8 cellular contexts compared by ENCODE assay signal in genomic region chrX:48002929-48003328, GRCh38. TPM values are rescaled to one million over a fixed set of nuclear protein-coding genes. Genes with fewer than 3 reads are reported as not detected.
DNase-seq lines count a peak whose midpoint lies in the region; ATAC-seq and TF ChIP-seq lines count a peak whose summit lies in the region.
"Had no signal": no experiment of that assay in that cellular context is flagged by ENCODE, and none has a peak within 500 bp of the region (broad histone marks: within the 10 kb centered on the region; RNA-seq: fewer than 3 reads in every experiment).

No MANE protein-coding gene starts in this region.

- intact Hi-C loops in HCT116 (cut with micrococcal nuclease), result no loop called here

- no peak for TF ChIP-seq RAD21 in HCT116 (IDR thresholded peaks at IDR 0.05; ENCODE audit: low read depth)

- no peak overlapping the region for H3K18ac ChIP-seq in trophoblast cell (ENCODE audit: low read length)

- H3K4me1 ChIP-seq in HCT116 (ENCODE audit: control insufficient read depth in 1 of 2, insufficient read depth in 2 of 2, low read length in 2 of 2) (no peaks in the 10 kb centered on the region), smooth muscle cell (ENCODE audit: low read depth) (no peaks in the 10 kb centered on the region), trophoblast cell (ENCODE audit: control insufficient read depth in 1 of 2, insufficient read depth in 2 of 2, low read length in 2 of 2) (no peaks in the 10 kb centered on the region)

- RAD21 ChIA-PET in HCT116 (lab: Charles Lee; ENCODE audit: low non-redundant PET in 1 of 2, low total read pairs in 2 of 2, uncharacterized antibody in 2 of 2, unreplicated experiment in 2 of 2), result no interaction called here

- no peak overlapping the region for H4K91ac ChIP-seq in trophoblast cell (ENCODE audit: low read depth, low read length)

- H3K9me3 ChIP-seq in HCT116 (ENCODE audit: control insufficient read depth in 1 of 2, insufficient read depth in 1 of 2, low read depth in 1 of 2, low read length in 2 of 2), result no peaks in the 10 kb centered on the region
- H3K9me3 ChIP-seq in WERI-Rb-1 (ENCODE audit: severe bottlenecking), result no peaks in the 10 kb centered on the region
- no peaks in the 10 kb centered on the region for H3K9me3 ChIP-seq in smooth muscle cell (replicated peaks; ENCODE audit: low read depth)
- H3K9me3 ChIP-seq in trophoblast cell (ENCODE audit: insufficient read depth, low read depth, low read length), result no peaks in the 10 kb centered on the region

- no peaks in the 10 kb centered on the region for H3K9me2 ChIP-seq in HCT116 (ENCODE audit: insufficient read depth)

- H3K4me2 ChIP-seq in HCT116 (ENCODE audit: low read length), result peak overlapping the region; percentile 78
- peak overlapping the region; percentile 86 for H3K4me2 ChIP-seq in smooth muscle cell
- no peak overlapping the region for H3K4me2 ChIP-seq in trophoblast cell (ENCODE audit: low read length)

- H3K36me3 ChIP-seq in HCT116 (ENCODE audit: control insufficient read depth in 1 of 2, insufficient read depth in 2 of 2, low read length in 2 of 2) (no peaks in the 10 kb centered on the region), WERI-Rb-1 (no peaks in the 10 kb centered on the region; the same call in 1 of the 2 replicates), smooth muscle cell (ENCODE audit: low read depth) (no peaks in the 10 kb centered on the region), trophoblast cell (ENCODE audit: control insufficient read depth in 1 of 2, insufficient read depth in 2 of 2, low read length in 2 of 2) (no peaks in the 10 kb centered on the region)

- 63% methylated on average over 7 of the region's 7 CpGs for whole genome bisulfite sequencing in smooth muscle cell (ENCODE audit: low lambda C conversion rate)
- no CpG with 5 or more reads among the region's 7 CpGs for WGBS in trophoblast cell (ENCODE audit: extremely low coverage, insufficient coverage, insufficient read length)

- TF ChIP-seq POLR2A in HCT116 (IDR thresholded peaks at IDR 0.05; ENCODE audit: borderline replicate concordance, extremely low read depth, insufficient read depth, insufficient read length), result no peak

- no peak overlapping the region for H3K14ac ChIP-seq in trophoblast cell (ENCODE audit: low read length)

- no peak overlapping the region for H2BK120ac ChIP-seq in trophoblast cell (ENCODE audit: insufficient read depth, low read length, poor library complexity)

- H2BK5ac ChIP-seq in trophoblast cell (ENCODE audit: low read depth, low read length, poor library complexity), result no peak overlapping the region

- no peaks in the 10 kb centered on the region for H3F3A ChIP-seq in smooth muscle cell (ENCODE audit: low read depth)

- H3K27ac ChIP-seq in HCT116 (ENCODE audit: low read depth, low read length), result no peak overlapping the region
- H3K27ac ChIP-seq in WERI-Rb-1, result no peak overlapping the region; the same call in 1 of the 2 replicates
- no peak overlapping the region for H3K27ac ChIP-seq in smooth muscle cell (ENCODE audit: low read depth)
- no peak overlapping the region for H3K27ac ChIP-seq in trophoblast cell (ENCODE audit: low read depth, low read length)

- no peak overlapping the region for H3K23ac ChIP-seq in trophoblast cell (ENCODE audit: low read length)

- H3K4me3 ChIP-seq in HCT116 (replicated peaks in 1 of 2; ENCODE audit: low read depth in 1 of 2, low read length in 2 of 2), result peak overlapping the region; percentile 70 to 73
- peak overlapping the region; percentile 81 for H3K4me3 ChIP-seq in WERI-Rb-1 (ENCODE audit: low read depth, low read length)
- H3K4me3 ChIP-seq in foreskin fibroblast (ENCODE audit: low read depth in 1 of 2, low read length in 2 of 2), result peak overlapping the region; percentile 80 to 88
- peak overlapping the region; percentile 62 for H3K4me3 ChIP-seq in smooth muscle cell
- no peak overlapping the region for H3K4me3 ChIP-seq in trophoblast cell (ENCODE audit: low read depth, low read length)

- no peak for ATAC-seq in HCT116
- no peak for ATAC-seq in HG02970 (IDR thresholded peaks at IDR 0.05; ENCODE audit: low FRiP score, unreplicated experiment)

- H3K79me2 ChIP-seq in HCT116 (ENCODE audit: insufficient read depth, low read length) (no peaks in the 10 kb centered on the region), smooth muscle cell (ENCODE audit: low read depth) (peaks cover 7% of the 10 kb centered on the region), trophoblast cell (ENCODE audit: control insufficient read depth, insufficient read depth, low read length, poor library complexity) (peaks cover 2% of the 10 kb centered on the region)

- no TSS peak for BruUV-seq in HCT116 (replicated peaks; lab: Mats Ljungman, UMichigan)

- no peak overlapping the region for H4K8ac ChIP-seq in trophoblast cell (ENCODE audit: low read depth, low read length)

- no peak overlapping the region for H3K4ac ChIP-seq in trophoblast cell (ENCODE audit: low read depth, low read length)

- H2BK12ac ChIP-seq in trophoblast cell (ENCODE audit: low read length), result no peak overlapping the region

- H4K20me1 ChIP-seq in HCT116 (ENCODE audit: insufficient read depth), result no peaks in the 10 kb centered on the region
- no peaks in the 10 kb centered on the region for H4K20me1 ChIP-seq in smooth muscle cell (ENCODE audit: low read depth)

- H2AFZ ChIP-seq in HCT116 (ENCODE audit: low read depth, low read length, poor library complexity, severe bottlenecking) (no peak overlapping the region), smooth muscle cell (ENCODE audit: low read depth) (no peak overlapping the region), trophoblast cell (ENCODE audit: insufficient read depth, low read length, poor library complexity) (no peak overlapping the region)

- H3K79me1 ChIP-seq in trophoblast cell (ENCODE audit: low read length), result peaks cover 3% of the 10 kb centered on the region

- no peak overlapping the region for H4K12ac ChIP-seq in trophoblast cell (ENCODE audit: low read depth, low read length)

- H3K9ac ChIP-seq in HCT116 (ENCODE audit: low read length) (peak overlapping the region; percentile 65; the same call in 1 of the 2 replicates), smooth muscle cell (ENCODE audit: low read depth) (no peak overlapping the region), trophoblast cell (ENCODE audit: low read length) (no peak overlapping the region)

- DNase-seq in HCT116 (ENCODE audit: low read depth, low spot score), result no peak
- DNase-seq in WERI-Rb-1, result no peak
- no peak for DNase-seq in foreskin fibroblast
- DNase-seq in smooth muscle cell (lab: John Stamatoyannopoulos, UW; ENCODE audit: unreplicated experiment), result no peak
- no peak for DNase-seq in trophoblast cell
- DNase-seq in D341Med (ENCODE audit: low spot score), result no peak

- CTCF ChIA-PET in HCT116 (lab: Charles Lee), result no interaction called here

- no peak for TF ChIP-seq CTCF in HCT116 (IDR thresholded peaks at IDR 0.05 in 2 of 3, conservative IDR thresholded peaks at IDR 0.05 in 1 of 3; ENCODE audit: borderline replicate concordance in 1 of 3, insufficient read depth in 1 of 3, low read depth in 2 of 3, low read length in 2 of 3)
- TF ChIP-seq CTCF in WERI-Rb-1 (IDR thresholded peaks at IDR 0.05; ENCODE audit: low read depth, low read length), result no peak
- TF ChIP-seq CTCF in foreskin fibroblast (IDR thresholded peaks at IDR 0.05; ENCODE audit: low read depth, low read length), result no peak
- no peak for TF ChIP-seq CTCF in smooth muscle cell (IDR thresholded peaks at IDR 0.05; ENCODE audit: borderline replicate concordance, insufficient read depth, poor library complexity, severe bottlenecking)

- POLR2A ChIA-PET in HCT116 (lab: Charles Lee), result no interaction called here

- H2AK5ac ChIP-seq in trophoblast cell (ENCODE audit: low read length), result no peak overlapping the region

- H3K27me3 ChIP-seq in HCT116 (ENCODE audit: insufficient read depth, low read length) (no peaks in the 10 kb centered on the region), WERI-Rb-1 (ENCODE audit: insufficient read depth, low read depth, severe bottlenecking) (peaks cover 10% of the 10 kb centered on the region), smooth muscle cell (ENCODE audit: low read depth) (no peaks in the 10 kb centered on the region), trophoblast cell (ENCODE audit: insufficient read depth, low read length) (no peaks in the 10 kb centered on the region)

TF ChIP-seq in HCT116, 20 proteins besides CTCF, POLR2A, EP300 and RAD21 (continues in another document):
- TF ChIP-seq YY1 (IDR thresholded peaks at IDR 0.05; ENCODE audit: extremely low read depth, insufficient replicate concordance, low read depth, low read length), result no peak
- TF ChIP-seq, protein P1, sequence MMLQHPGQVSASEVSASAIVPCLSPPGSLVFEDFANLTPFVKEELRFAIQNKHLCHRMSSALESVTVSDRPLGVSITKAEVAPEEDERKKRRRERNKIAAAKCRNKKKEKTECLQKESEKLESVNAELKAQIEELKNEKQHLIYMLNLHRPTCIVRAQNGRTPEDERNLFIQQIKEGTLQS (IDR thresholded peaks at IDR 0.05), result no peak
- TF ChIP-seq TCF7L2 (IDR thresholded peaks at IDR 0.05; ENCODE audit: borderline replicate concordance, extremely low read depth, insufficient read depth, insufficient read length), result no peak
- TF ChIP-seq MAX (IDR thresholded peaks at IDR 0.05), result no peak
- TF ChIP-seq EGR1 (IDR thresholded peaks at IDR 0.05; ENCODE audit: low read depth), result no peak
- TF ChIP-seq, protein P2, sequence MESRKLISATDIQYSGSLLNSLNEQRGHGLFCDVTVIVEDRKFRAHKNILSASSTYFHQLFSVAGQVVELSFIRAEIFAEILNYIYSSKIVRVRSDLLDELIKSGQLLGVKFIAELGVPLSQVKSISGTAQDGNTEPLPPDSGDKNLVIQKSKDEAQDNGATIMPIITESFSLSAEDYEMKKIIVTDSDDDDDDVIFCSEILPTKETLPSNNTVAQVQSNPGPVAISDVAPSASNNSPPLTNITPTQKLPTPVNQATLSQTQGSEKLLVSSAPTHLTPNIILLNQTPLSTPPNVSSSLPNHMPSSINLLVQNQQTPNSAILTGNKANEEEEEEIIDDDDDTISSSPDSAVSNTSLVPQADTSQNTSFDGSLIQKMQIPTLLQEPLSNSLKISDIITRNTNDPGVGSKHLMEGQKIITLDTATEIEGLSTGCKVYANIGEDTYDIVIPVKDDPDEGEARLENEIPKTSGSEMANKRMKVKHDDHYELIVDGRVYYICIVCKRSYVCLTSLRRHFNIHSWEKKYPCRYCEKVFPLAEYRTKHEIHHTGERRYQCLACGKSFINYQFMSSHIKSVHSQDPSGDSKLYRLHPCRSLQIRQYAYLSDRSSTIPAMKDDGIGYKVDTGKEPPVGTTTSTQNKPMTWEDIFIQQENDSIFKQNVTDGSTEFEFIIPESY (IDR thresholded peaks at IDR 0.05; ENCODE audit: extremely low read depth, insufficient replicate concordance, low read length), result no peak
- no peak for TF ChIP-seq ELF1 (IDR thresholded peaks at IDR 0.05; ENCODE audit: borderline replicate concordance, low read depth)

RNA-seq across cellular contexts. Expression of gene ZNF182, which starts 0.9 kb away (rescaled TPM):
- total RNA-seq in HCT116 (2021; ENCODE audit: unreplicated experiment) (5.1 TPM), smooth muscle cell (5.8 and 7.4 TPM in 2 replicates)
- 1.5 and 2.4 TPM in 2 replicates for polyA plus RNA-seq in HCT116 (2012)
- 2.8 and 3.0 TPM in 2 replicates for polyA plus RNA-seq in smooth muscle cell
- polyA plus RNA-seq in trophoblast cell (2013), result 2.0 and 2.4 TPM in 2 replicates

RNA-seq across cellular contexts. Expression of gene SPACA5, which starts 3.9 kb away (rescaled TPM):
- not detected for total RNA-seq in HCT116 (2021; ENCODE audit: unreplicated experiment)
- not detected in 2 replicates for polyA plus RNA-seq in HCT116 (2012)
- not detected in 2 replicates for total RNA-seq in smooth muscle cell
- not detected in 2 replicates for polyA plus RNA-seq in smooth muscle cell
- not detected in 2 replicates for polyA plus RNA-seq in trophoblast cell (2013)
- total RNA-seq: T-helper 2 cell treated with Interferon-gamma antibody and Interleukin-4, amounts not matched to agents 100 ng/mL and 5 ng/mL, for 36 hours had no signal
